ENCODE assay signal across 11 cellular contexts in genomic region chr6:19472168-19472567, GRCh38.
A peak's percentile ranks its signal among the peaks of the same experiment; 100 is the strongest.
DNase-seq lines count a peak whose midpoint lies in the region; ATAC-seq, FAIRE-seq and TF ChIP-seq lines count a peak whose summit lies in the region.
"Had no signal": no experiment of that assay in that cellular context is flagged by ENCODE, and none has a peak within 500 bp of the region (broad histone marks: within the 10 kb centered on the region; RNA-seq: fewer than 3 reads in every experiment).

No MANE protein-coding gene starts in this region.

- no peak overlapping the region; the same call in 1 of the 2 replicates for H3K9ac ChIP-seq in PC-3 (ENCODE audit: low read length)

- H3K4me2 ChIP-seq in PC-3 (ENCODE audit: low read length) = peak overlapping the region; percentile 51

- no peaks in the 10 kb centered on the region for H3K9me3 ChIP-seq in PC-3 (ENCODE audit: low read length)

- H3K36me3 ChIP-seq in PC-3 (ENCODE audit: low read depth, low read length) = no peaks in the 10 kb centered on the region

- H3K4me1 ChIP-seq in PC-3 (ENCODE audit: insufficient read depth, low read length) = peaks cover 16% of the 10 kb centered on the region

- no peaks in the 10 kb centered on the region for H3F3A ChIP-seq in PC-3 (ENCODE audit: low read length, unreplicated experiment)

- DNase-seq in H4 (ENCODE audit: low spot score) (peak; percentile 98), PC-3 (peak; percentile 99), epithelial cell of proximal tubule (ENCODE audit: low read depth) (peak; percentile 98), skeletal muscle cell (ENCODE audit: low read depth) (peak; percentile 86), GM12892 (ENCODE audit: insufficient read length) (no peak), HUDEP-2 (lab: John Stamatoyannopoulos, UW; ENCODE audit: unreplicated experiment in 76 of 76) (no peak)
- DNase-seq: anterior cingulate cortex, foreskin melanocyte, NCI-H187 had no signal

- no peak; the same call in none of the 2 replicates for TF ChIP-seq CTCF in PC-3 (conservative IDR thresholded peaks at IDR 0.05; ENCODE audit: low read depth, low read length)
- TF ChIP-seq CTCF in epithelial cell of proximal tubule (conservative IDR thresholded peaks at IDR 0.05; ENCODE audit: low read depth, low read length) = peak; percentile 11

- intact Hi-C loops in PC-3 (cut with micrococcal nuclease) = loop anchor here (2.0 to 5.0 kb wide), 4 partner anchors 65 to 380 kb away; no protein-coding TSS in a partner anchor

- POLR2A ChIA-PET in PC-3 (lab: Charles Lee; ENCODE audit: unreplicated experiment) = interaction anchor here (0.5 to 0.6 kb wide), 2 partner anchors 38 to 334 kb away, joined by 4 read pairs; no protein-coding TSS in a partner anchor

- H3K79me2 ChIP-seq in PC-3 (ENCODE audit: low read length) = no peaks in the 10 kb centered on the region

- ATAC-seq in PC-3 (peak; percentile 97), HG03520 (IDR thresholded peaks at IDR 0.05; ENCODE audit: unreplicated experiment) (no peak)
- ATAC-seq: left lobe of liver had no signal

- no peak for FAIRE-seq in GM12892 (lab: Jason Lieb, UNC)

- TF ChIP-seq POLR2A in GM12892 (IDR thresholded peaks at IDR 0.05; ENCODE audit: low read depth, low read length) = no peak

- H3K27ac ChIP-seq in PC-3 (ENCODE audit: low read length) = peak overlapping the region; percentile 59

- no peak overlapping the region for H2AFZ ChIP-seq in PC-3 (ENCODE audit: low read length)

- H3K9me2 ChIP-seq in PC-3 (replicated peaks; ENCODE audit: low read length) = no peaks in the 10 kb centered on the region

- CTCF ChIA-PET in PC-3 (lab: Charles Lee) = interaction anchor here (0.6 kb wide), 1 partner anchor 368 kb away, joined by 3 read pairs; no protein-coding TSS in a partner anchor

- BruUV-seq in PC-3 (replicated peaks; lab: Mats Ljungman, UMichigan) = no TSS peak

- no peaks in the 10 kb centered on the region for H4K20me1 ChIP-seq in PC-3 (ENCODE audit: low read length)

- H3K27me3 ChIP-seq in PC-3 (ENCODE audit: low read length) = no peaks in the 10 kb centered on the region

- H3K4me3 ChIP-seq in PC-3 (ENCODE audit: low read length) = no peak overlapping the region
- no peak overlapping the region for H3K4me3 ChIP-seq in epithelial cell of proximal tubule (ENCODE audit: low read depth, low read length)
- no peak overlapping the region for H3K4me3 ChIP-seq in skeletal muscle cell (ENCODE audit: low read depth, low read length)

Comparison
In these comparisons a context has a peak if more than half of its experiments do, and no peak if none do; other contexts are left out.
1. DNase-seq: peak in H4 (single experiment), PC-3 (single experiment), epithelial cell of proximal tubule (single experiment) and skeletal muscle cell (single experiment); none in GM12892 (single experiment) and HUDEP-2 (0 of 76).